Comparison of ENCODE assay signal across 17 cellular contexts in genomic region chr6:160160450-160160849, GRCh38. TPM values are rescaled to one million over a fixed set of nuclear protein-coding genes. Genes with fewer than 3 reads are reported as not detected.
A peak's percentile ranks its signal among the peaks of the same experiment; 100 is the strongest.
DNase-seq lines count a peak whose midpoint lies in the region; ATAC-seq and TF ChIP-seq lines count a peak whose summit lies in the region.
"Had no signal": no experiment of that assay in that cellular context is flagged by ENCODE, and none has a peak within 500 bp of the region (broad histone marks: within the 10 kb centered on the region; RNA-seq: fewer than 3 reads in every experiment).

No MANE protein-coding gene starts in this region.

- H3K27me3 ChIP-seq in SK-N-SH (ENCODE audit: insufficient read depth), result no peaks in the 10 kb centered on the region; the same call in 1 of the 2 replicates
- H3K27me3 ChIP-seq: ovary had no signal

- H3K27ac Mint-ChIP-seq in WTC11 (no peak overlapping the region), type B pancreatic cell (peak overlapping the region; percentile 12)

- H3K9me3 ChIP-seq in SK-N-SH, result no peaks in the 10 kb centered on the region
- H3K9me3 ChIP-seq: ovary had no signal

- H3K4me3 ChIP-seq in SK-N-SH (ENCODE audit: low read depth in 2 of 2, low read length in 1 of 2), result no peak overlapping the region
- H3K4me3 ChIP-seq in lower leg skin (ENCODE audit: low read depth, poor library complexity, severe bottlenecking), result no peak overlapping the region
- H3K4me3 ChIP-seq: GM12878, ovary had no signal

- WGBS in SK-N-SH (ENCODE audit: low lambda C conversion rate), result 52% methylated on average over 6 of the region's 6 CpGs
- 65 to 68% methylated on average over 6 of the region's 6 CpGs for WGBS in lower leg skin, 2 donors

- DNase-seq in SK-N-SH (no peak), WTC11 (ENCODE audit: low spot score) (no peak), left colon (peak; percentile 54 to 68), type B pancreatic cell (ENCODE audit: extremely low spot score, unreplicated experiment) (no peak), NAMALWA (ENCODE audit: low spot score) (no peak), lower leg skin (ENCODE audit: low spot score in 2 of 2) (no peak)
- DNase-seq in activated CD8-positive, alpha-beta memory T cell treated with anti-CD3 and anti-CD28 coated beads, Interleukin-2, amount 50 U/mL, for 48 hours, result no peak
- DNase-seq: activated CD8-positive, alpha-beta memory T cell treated with anti-CD3 and anti-CD28 coated beads for 24 hours; activated gamma-delta T cell treated with Interleukin-2 at 50 U/mL for 16 hours; DMS79 treated with DMSO at 0.1 percent for 48 hours; NCI-H446 treated with DMSO at 0.1 percent for 48 hours; ovary; T1000 had no signal

- CTCF ChIA-PET in SK-N-SH (lab: Yijun Ruan, JAX) (no interaction called here), WTC11 (lab: Charles Lee) (no interaction called here)

- H3K4me3 Mint-ChIP-seq in WTC11 (no peak overlapping the region), type B pancreatic cell (no peak overlapping the region)
- H3K4me3 Mint-ChIP-seq: central memory CD8-positive, alpha-beta T cell had no signal

- H3K9ac ChIP-seq in SK-N-SH, result no peak overlapping the region

- no peaks in the 10 kb centered on the region; the same call in 1 of the 2 replicates for H3K27me3 Mint-ChIP-seq in WTC11 (ENCODE audit: low read depth)
- H3K27me3 Mint-ChIP-seq in type B pancreatic cell, result no peaks in the 10 kb centered on the region
- H3K27me3 Mint-ChIP-seq: central memory CD8-positive, alpha-beta T cell had no signal

- TF ChIP-seq CTCF in SK-N-SH (IDR thresholded peaks at IDR 0.05), result 0 out of 2 replicates have a peak, but pooled peaks have one; percentile 23
- no peak for TF ChIP-seq CTCF in WTC11 (IDR thresholded peaks at IDR 0.05)
- no peak for TF ChIP-seq CTCF in type B pancreatic cell (conservative IDR thresholded peaks at IDR 0.05)
- TF ChIP-seq CTCF in lower leg skin (IDR thresholded peaks at IDR 0.05), result no peak

- H3K36me3 Mint-ChIP-seq in WTC11, result peaks cover 6% of the 10 kb centered on the region
- H3K36me3 Mint-ChIP-seq in type B pancreatic cell, result peaks cover 10% of the 10 kb centered on the region

- POLR2A ChIA-PET in SK-N-SH (lab: Yijun Ruan, JAX), result no interaction called here
- POLR2A ChIA-PET in WTC11 (lab: Charles Lee), result no interaction called here

- H3K36me3 ChIP-seq in SK-N-SH (replicated peaks in 1 of 2; ENCODE audit: control insufficient read depth in 1 of 2, insufficient read depth in 2 of 2, low read length in 1 of 2), result no peaks in the 10 kb centered on the region
- H3K36me3 ChIP-seq: ovary had no signal

- H3K4me1 Mint-ChIP-seq in WTC11, result peaks cover 26% of the 10 kb centered on the region
- peaks cover 9% of the 10 kb centered on the region for H3K4me1 Mint-ChIP-seq in type B pancreatic cell (ENCODE audit: unreplicated experiment)
- H3K4me1 Mint-ChIP-seq: central memory CD8-positive, alpha-beta T cell had no signal

- H4K20me1 ChIP-seq in SK-N-SH (ENCODE audit: insufficient read depth), result no peaks in the 10 kb centered on the region

- ATAC-seq in SK-N-SH treated with all-trans-retinoic acid at 6 μM for 48 hours (no peak), WTC11 (0 out of 2 replicates have a peak, but pooled peaks have one; percentile 17), left colon (peak; percentile 98)

- intact Hi-C loops in left colon (cut with DNase I, micrococcal nuclease) (no loop called here), lower leg skin (cut with DNase I; ENCODE audit: low total_unique reads) (no loop called here)

- no peak overlapping the region for H3K4me2 ChIP-seq in SK-N-SH

- no peak overlapping the region for H2AFZ ChIP-seq in SK-N-SH (ENCODE audit: low read depth)

- TF ChIP-seq RAD21 in SK-N-SH (IDR thresholded peaks at IDR 0.05; ENCODE audit: low read length), result no peak

- peaks cover 0 to 8% of the 10 kb centered on the region in 2 experiments; a peak in 1 of 4 replicates for H3K4me1 ChIP-seq in SK-N-SH (ENCODE audit: control insufficient read depth in 1 of 2, insufficient read depth in 2 of 2, low read depth in 1 of 2, low read length in 1 of 2)

- H3K9me2 ChIP-seq in SK-N-SH, result no peaks in the 10 kb centered on the region

- no peak for TF ChIP-seq EP300 in SK-N-SH (IDR thresholded peaks at IDR 0.05; ENCODE audit: borderline replicate concordance in 1 of 2, low read depth in 1 of 2, low read length in 1 of 2)

- H3K27ac ChIP-seq in SK-N-SH (ENCODE audit: low read depth in 2 of 2, low read length in 1 of 2), result no peak overlapping the region
- H3K27ac ChIP-seq: ovary, RWPE1 had no signal

- no peak for TF ChIP-seq POLR2A in lower leg skin (IDR thresholded peaks at IDR 0.05)

- H3K79me2 ChIP-seq in SK-N-SH (ENCODE audit: insufficient read depth), result no peaks in the 10 kb centered on the region

- H3F3A ChIP-seq in SK-N-SH (replicated peaks; ENCODE audit: insufficient read depth), result no peaks in the 10 kb centered on the region

- H3K9me3 Mint-ChIP-seq in WTC11 (peaks cover 6% of the 10 kb centered on the region), type B pancreatic cell (no peaks in the 10 kb centered on the region)
- H3K9me3 Mint-ChIP-seq: central memory CD8-positive, alpha-beta T cell had no signal

TF ChIP-seq in SK-N-SH, 30 proteins besides CTCF, POLR2A, EP300 and RAD21 (continues in another document):
- TF ChIP-seq USF2 (IDR thresholded peaks at IDR 0.05; ENCODE audit: borderline replicate concordance, low read depth, low read length), result no peak
- TF ChIP-seq JUND (IDR thresholded peaks at IDR 0.05), result no peak
- TF ChIP-seq NRF1 (IDR thresholded peaks at IDR 0.05; ENCODE audit: low read depth, low read length), result no peak
- no peak for TF ChIP-seq EZH2phosphoT487 (IDR thresholded peaks at IDR 0.05; ENCODE audit: borderline replicate concordance, low read depth)

TF ChIP-seq in SK-N-SH treated with all-trans-retinoic acid at 6 μM for 48 hours, 23 proteins besides CTCF, POLR2A, EP300 and RAD21:
- no peak for TF ChIP-seq ZFP30 (CRISPR knock-in tag; IDR thresholded peaks at IDR 0.05)
- TF ChIP-seq ISL1 (CRISPR knock-in tag; IDR thresholded peaks at IDR 0.05), result no peak
- TF ChIP-seq SNAI2 (CRISPR knock-in tag; IDR thresholded peaks at IDR 0.05), result no peak
- TF ChIP-seq BACH2 (CRISPR knock-in tag; IDR thresholded peaks at IDR 0.05; ENCODE audit: borderline replicate concordance), result no peak
- no peak for TF ChIP-seq PPARA (CRISPR knock-in tag; IDR thresholded peaks at IDR 0.05; ENCODE audit: borderline replicate concordance)
TF ChIP-seq in SK-N-SH treated with all-trans-retinoic acid at 6 μM for 48 hours: peak in this region for 0.

TF ChIP-seq in WTC11, 78 proteins besides CTCF, POLR2A, EP300 and RAD21 (continues in another document):
- no peak for TF ChIP-seq TEAD4 (CRISPR knock-in tag; IDR thresholded peaks at IDR 0.05)
- no peak for TF ChIP-seq GRHL2 (CRISPR knock-in tag; IDR thresholded peaks at IDR 0.05; ENCODE audit: insufficient replicate concordance, severe bottlenecking)
- TF ChIP-seq ATF1 (CRISPR knock-in tag; IDR thresholded peaks at IDR 0.05), result no peak
- no peak for TF ChIP-seq AR (CRISPR knock-in tag; IDR thresholded peaks at IDR 0.05)
- TF ChIP-seq NR2C2 (CRISPR knock-in tag; IDR thresholded peaks at IDR 0.05), result no peak
- TF ChIP-seq NFATC4 (CRISPR knock-in tag; IDR thresholded peaks at IDR 0.05), result no peak
- no peak for TF ChIP-seq CDX4 (CRISPR knock-in tag; IDR thresholded peaks at IDR 0.05; ENCODE audit: borderline replicate concordance)
- no peak for TF ChIP-seq JUN (CRISPR knock-in tag; IDR thresholded peaks at IDR 0.05)
- no peak for TF ChIP-seq HMGXB4 (CRISPR knock-in tag; IDR thresholded peaks at IDR 0.05)

RNA-seq across cellular contexts. Expression of gene SLC22A1, which starts 38.8 kb away (rescaled TPM):
- polyA plus RNA-seq in SK-N-SH (2012; rRNA removed), result 0.10 and 0.20 TPM in 2 replicates
- polyA plus RNA-seq in SK-N-SH (2012; cell fraction: cytosol; rRNA removed), result 0.12 and 0.17 TPM in 2 replicates
- polyA plus RNA-seq in SK-N-SH (2012; cell fraction: nucleus; rRNA removed), result 0.62 and 2.6 TPM in 2 replicates
- total RNA-seq in WTC11 (2021), result 0.41 to 1.2 TPM (median 0.78 TPM) in 3 replicates
- total RNA-seq in left colon, result 1 to 10 TPM; 1.5 to 3.1 TPM
- total RNA-seq in type B pancreatic cell (ENCODE audit: low replicate concordance), result 1.2 and 3.0 TPM in 2 replicates
- 1 to 10 TPM in 1 of 4 donors, under 1 TPM in 2, not detected in 1; 0.65 to 1.4 (median 0.80) TPM for total RNA-seq in lower leg skin

Comparison
In these comparisons a context has a peak if more than half of its experiments do, and no peak if none do; other contexts are left out.
1. DNase-seq: peak in left colon (2 of 2); none in SK-N-SH (single experiment), WTC11 (single experiment), type B pancreatic cell (single experiment), NAMALWA (single experiment), lower leg skin (0 of 2) and activated CD8-positive, alpha-beta memory T cell treated with anti-CD3 and anti-CD28 coated beads, Interleukin-2, amount 50 U/mL, for 48 hours (single experiment).
2. Of the 6 proteins assayed by ChIP-seq in both WTC11 and SK-N-SH: peak only in WTC11: none; only in SK-N-SH: CTCF; in both: none; in neither: 5.